ENCODE assay signal across 1 cellular context in the genomic region with DNA sequence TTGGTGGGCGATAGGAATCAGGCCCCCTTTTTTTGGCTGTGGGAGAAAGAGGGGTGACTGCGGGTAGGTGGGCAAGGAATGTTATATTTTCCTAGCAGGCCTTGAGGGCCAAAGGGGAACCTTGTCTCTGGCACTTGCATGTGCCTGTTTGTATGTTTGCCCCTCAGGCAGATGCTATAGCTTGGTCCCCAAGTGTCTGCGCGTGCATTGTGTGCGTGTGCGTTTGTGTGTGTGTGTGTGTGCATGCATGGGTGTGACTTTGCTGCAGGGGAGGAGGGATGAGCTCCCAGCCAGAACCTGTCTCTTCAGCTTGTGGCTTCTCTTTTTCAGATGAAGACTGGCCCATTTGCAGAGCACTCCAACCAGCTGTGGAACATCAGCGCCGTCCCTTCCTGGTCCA.
TF ChIP-seq lines count a peak whose summit lies in the region.

No MANE protein-coding gene starts in this region.

TF ChIP-seq in GM12878, 131 proteins besides CTCF, POLR2A, EP300 and RAD21:
- TF ChIP-seq ATF7 (IDR thresholded peaks at IDR 0.05; ENCODE audit: low read depth) = no peak
- TF ChIP-seq, protein P1, sequence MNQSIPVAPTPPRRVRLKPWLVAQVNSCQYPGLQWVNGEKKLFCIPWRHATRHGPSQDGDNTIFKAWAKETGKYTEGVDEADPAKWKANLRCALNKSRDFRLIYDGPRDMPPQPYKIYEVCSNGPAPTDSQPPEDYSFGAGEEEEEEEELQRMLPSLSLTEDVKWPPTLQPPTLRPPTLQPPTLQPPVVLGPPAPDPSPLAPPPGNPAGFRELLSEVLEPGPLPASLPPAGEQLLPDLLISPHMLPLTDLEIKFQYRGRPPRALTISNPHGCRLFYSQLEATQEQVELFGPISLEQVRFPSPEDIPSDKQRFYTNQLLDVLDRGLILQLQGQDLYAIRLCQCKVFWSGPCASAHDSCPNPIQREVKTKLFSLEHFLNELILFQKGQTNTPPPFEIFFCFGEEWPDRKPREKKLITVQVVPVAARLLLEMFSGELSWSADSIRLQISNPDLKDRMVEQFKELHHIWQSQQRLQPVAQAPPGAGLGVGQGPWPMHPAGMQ (IDR thresholded peaks at IDR 0.05; ENCODE audit: borderline replicate concordance) = no peak
- TF ChIP-seq, protein P2, sequence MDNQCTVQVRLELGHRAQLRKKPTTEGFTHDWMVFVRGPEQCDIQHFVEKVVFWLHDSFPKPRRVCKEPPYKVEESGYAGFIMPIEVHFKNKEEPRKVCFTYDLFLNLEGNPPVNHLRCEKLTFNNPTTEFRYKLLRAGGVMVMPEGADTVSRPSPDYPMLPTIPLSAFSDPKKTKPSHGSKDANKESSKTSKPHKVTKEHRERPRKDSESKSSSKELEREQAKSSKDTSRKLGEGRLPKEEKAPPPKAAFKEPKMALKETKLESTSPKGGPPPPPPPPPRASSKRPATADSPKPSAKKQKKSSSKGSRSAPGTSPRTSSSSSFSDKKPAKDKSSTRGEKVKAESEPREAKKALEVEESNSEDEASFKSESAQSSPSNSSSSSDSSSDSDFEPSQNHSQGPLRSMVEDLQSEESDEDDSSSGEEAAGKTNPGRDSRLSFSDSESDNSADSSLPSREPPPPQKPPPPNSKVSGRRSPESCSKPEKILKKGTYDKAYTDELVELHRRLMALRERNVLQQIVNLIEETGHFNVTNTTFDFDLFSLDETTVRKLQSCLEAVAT (IDR thresholded peaks at IDR 0.05) = peak; percentile 84
- TF ChIP-seq BHLHE40 (IDR thresholded peaks at IDR 0.05; ENCODE audit: borderline replicate concordance in 1 of 2, low read depth in 2 of 2, low read length in 1 of 2) = peak in 1 of 2 experiments; percentile 4; a peak in 1 of 4 replicates
- no peak for TF ChIP-seq IRF4 (IDR thresholded peaks at IDR 0.05; ENCODE audit: low read depth, low read length)
- TF ChIP-seq HDGF (IDR thresholded peaks at IDR 0.05) = peak; percentile 40; the same call in 1 of the 2 replicates
- TF ChIP-seq, protein P3, sequence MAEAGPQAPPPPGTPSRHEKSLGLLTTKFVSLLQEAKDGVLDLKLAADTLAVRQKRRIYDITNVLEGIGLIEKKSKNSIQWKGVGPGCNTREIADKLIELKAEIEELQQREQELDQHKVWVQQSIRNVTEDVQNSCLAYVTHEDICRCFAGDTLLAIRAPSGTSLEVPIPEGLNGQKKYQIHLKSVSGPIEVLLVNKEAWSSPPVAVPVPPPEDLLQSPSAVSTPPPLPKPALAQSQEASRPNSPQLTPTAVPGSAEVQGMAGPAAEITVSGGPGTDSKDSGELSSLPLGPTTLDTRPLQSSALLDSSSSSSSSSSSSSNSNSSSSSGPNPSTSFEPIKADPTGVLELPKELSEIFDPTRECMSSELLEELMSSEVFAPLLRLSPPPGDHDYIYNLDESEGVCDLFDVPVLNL (IDR thresholded peaks at IDR 0.05; ENCODE audit: low read depth, low read length) = no peak
- TF ChIP-seq, protein P4, sequence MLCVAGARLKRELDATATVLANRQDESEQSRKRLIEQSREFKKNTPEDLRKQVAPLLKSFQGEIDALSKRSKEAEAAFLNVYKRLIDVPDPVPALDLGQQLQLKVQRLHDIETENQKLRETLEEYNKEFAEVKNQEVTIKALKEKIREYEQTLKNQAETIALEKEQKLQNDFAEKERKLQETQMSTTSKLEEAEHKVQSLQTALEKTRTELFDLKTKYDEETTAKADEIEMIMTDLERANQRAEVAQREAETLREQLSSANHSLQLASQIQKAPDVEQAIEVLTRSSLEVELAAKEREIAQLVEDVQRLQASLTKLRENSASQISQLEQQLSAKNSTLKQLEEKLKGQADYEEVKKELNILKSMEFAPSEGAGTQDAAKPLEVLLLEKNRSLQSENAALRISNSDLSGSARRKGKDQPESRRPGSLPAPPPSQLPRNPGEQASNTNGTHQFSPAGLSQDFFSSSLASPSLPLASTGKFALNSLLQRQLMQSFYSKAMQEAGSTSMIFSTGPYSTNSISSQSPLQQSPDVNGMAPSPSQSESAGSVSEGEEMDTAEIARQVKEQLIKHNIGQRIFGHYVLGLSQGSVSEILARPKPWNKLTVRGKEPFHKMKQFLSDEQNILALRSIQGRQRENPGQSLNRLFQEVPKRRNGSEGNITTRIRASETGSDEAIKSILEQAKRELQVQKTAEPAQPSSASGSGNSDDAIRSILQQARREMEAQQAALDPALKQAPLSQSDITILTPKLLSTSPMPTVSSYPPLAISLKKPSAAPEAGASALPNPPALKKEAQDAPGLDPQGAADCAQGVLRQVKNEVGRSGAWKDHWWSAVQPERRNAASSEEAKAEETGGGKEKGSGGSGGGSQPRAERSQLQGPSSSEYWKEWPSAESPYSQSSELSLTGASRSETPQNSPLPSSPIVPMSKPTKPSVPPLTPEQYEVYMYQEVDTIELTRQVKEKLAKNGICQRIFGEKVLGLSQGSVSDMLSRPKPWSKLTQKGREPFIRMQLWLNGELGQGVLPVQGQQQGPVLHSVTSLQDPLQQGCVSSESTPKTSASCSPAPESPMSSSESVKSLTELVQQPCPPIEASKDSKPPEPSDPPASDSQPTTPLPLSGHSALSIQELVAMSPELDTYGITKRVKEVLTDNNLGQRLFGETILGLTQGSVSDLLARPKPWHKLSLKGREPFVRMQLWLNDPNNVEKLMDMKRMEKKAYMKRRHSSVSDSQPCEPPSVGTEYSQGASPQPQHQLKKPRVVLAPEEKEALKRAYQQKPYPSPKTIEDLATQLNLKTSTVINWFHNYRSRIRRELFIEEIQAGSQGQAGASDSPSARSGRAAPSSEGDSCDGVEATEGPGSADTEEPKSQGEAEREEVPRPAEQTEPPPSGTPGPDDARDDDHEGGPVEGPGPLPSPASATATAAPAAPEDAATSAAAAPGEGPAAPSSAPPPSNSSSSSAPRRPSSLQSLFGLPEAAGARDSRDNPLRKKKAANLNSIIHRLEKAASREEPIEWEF (IDR thresholded peaks at IDR 0.05; ENCODE audit: insufficient replicate concordance, low read depth, low read length) = no peak
- TF ChIP-seq, protein P5, sequence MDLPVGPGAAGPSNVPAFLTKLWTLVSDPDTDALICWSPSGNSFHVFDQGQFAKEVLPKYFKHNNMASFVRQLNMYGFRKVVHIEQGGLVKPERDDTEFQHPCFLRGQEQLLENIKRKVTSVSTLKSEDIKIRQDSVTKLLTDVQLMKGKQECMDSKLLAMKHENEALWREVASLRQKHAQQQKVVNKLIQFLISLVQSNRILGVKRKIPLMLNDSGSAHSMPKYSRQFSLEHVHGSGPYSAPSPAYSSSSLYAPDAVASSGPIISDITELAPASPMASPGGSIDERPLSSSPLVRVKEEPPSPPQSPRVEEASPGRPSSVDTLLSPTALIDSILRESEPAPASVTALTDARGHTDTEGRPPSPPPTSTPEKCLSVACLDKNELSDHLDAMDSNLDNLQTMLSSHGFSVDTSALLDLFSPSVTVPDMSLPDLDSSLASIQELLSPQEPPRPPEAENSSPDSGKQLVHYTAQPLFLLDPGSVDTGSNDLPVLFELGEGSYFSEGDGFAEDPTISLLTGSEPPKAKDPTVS (IDR thresholded peaks at IDR 0.05; ENCODE audit: low read depth, low read length) = no peak
